In genomic region chr20:62815066-62815991, GRCh38 we compare ENCODE assay signal across 10 cellular contexts. TPM values are rescaled to one million over a fixed set of nuclear protein-coding genes. Genes with fewer than 3 reads are reported as not detected.
DNase-seq lines count a peak whose midpoint lies in the region; ATAC-seq and TF ChIP-seq lines count a peak whose summit lies in the region.
"Had no signal": no experiment of that assay in that cellular context is flagged by ENCODE, and none has a peak within 500 bp of the region (broad histone marks: within the 10 kb centered on the region; RNA-seq: fewer than 3 reads in every experiment).

No MANE protein-coding gene starts in this region.

- H3K9me3 ChIP-seq in SK-N-SH (no peaks in the 10 kb centered on the region), prostate gland (no peaks in the 10 kb centered on the region)

- no peak overlapping the region for H3K9ac ChIP-seq in SK-N-SH

- no peak overlapping the region for H3K4me3 Mint-ChIP-seq in activated CD4-positive, alpha-beta T cell treated with anti-CD3 and anti-CD28 coated beads, Interleukin-2, amount 10 ng/mL, durations not matched to agents 7 days and 5 days
- peak overlapping the region; percentile 72 for H3K4me3 Mint-ChIP-seq in glutamatergic neuron (ENCODE audit: unreplicated experiment)
- H3K4me3 Mint-ChIP-seq in stimulated activated effector memory CD8-positive, alpha-beta T cell treated with anti-CD3 and anti-CD28 coated beads, Interleukin-12 subunit alpha, Interleukin-12 subunit beta, amount 100 ng/mL, for 72 hours, result no peak overlapping the region

- H3K36me3 ChIP-seq in SK-N-SH (replicated peaks in 1 of 2; ENCODE audit: control insufficient read depth in 1 of 2, insufficient read depth in 2 of 2, low read length in 1 of 2) (peaks cover 0 to 33% of the 10 kb centered on the region in 2 experiments), prostate gland (peaks cover 8% of the 10 kb centered on the region in 2 donors)

- H4K20me1 ChIP-seq in SK-N-SH (ENCODE audit: insufficient read depth), result 0 out of 2 replicates have a peak, but pooled peaks cover 3% of the 10 kb centered on the region

- TF ChIP-seq RAD21 in SK-N-SH (IDR thresholded peaks at IDR 0.05; ENCODE audit: low read length), result no peak

- intact Hi-C loops in prostate gland (cut with DNase I), result no loop called here

- no peaks in the 10 kb centered on the region for H3K79me2 ChIP-seq in SK-N-SH (ENCODE audit: insufficient read depth)

- H3K9me2 ChIP-seq in SK-N-SH, result no peaks in the 10 kb centered on the region

- no peak overlapping the region for H2AFZ ChIP-seq in SK-N-SH (ENCODE audit: low read depth)

- TF ChIP-seq CTCF in SK-N-SH (IDR thresholded peaks at IDR 0.05) (no peak), glutamatergic neuron (IDR thresholded peaks at IDR 0.05; ENCODE audit: partially characterized antibody, unreplicated experiment) (no peak), prostate gland (IDR thresholded peaks at IDR 0.05) (no peak)

- peak overlapping the region; percentile 41 for H3K27ac Mint-ChIP-seq in activated CD4-positive, alpha-beta T cell treated with anti-CD3 and anti-CD28 coated beads, Interleukin-2, amount 10 ng/mL, durations not matched to agents 7 days and 5 days
- peak overlapping the region; percentile 43 for H3K27ac Mint-ChIP-seq in glutamatergic neuron (ENCODE audit: unreplicated experiment)
- H3K27ac Mint-ChIP-seq in stimulated activated effector memory CD8-positive, alpha-beta T cell treated with anti-CD3 and anti-CD28 coated beads, Interleukin-12 subunit alpha, Interleukin-12 subunit beta, amount 100 ng/mL, for 72 hours, result peak overlapping the region; percentile 69

- H3K27me3 Mint-ChIP-seq in activated CD4-positive, alpha-beta T cell treated with anti-CD3 and anti-CD28 coated beads, Interleukin-2, amount 10 ng/mL, durations not matched to agents 7 days and 5 days, result peaks cover 25% of the 10 kb centered on the region
- peaks cover 6% of the 10 kb centered on the region for H3K27me3 Mint-ChIP-seq in glutamatergic neuron (ENCODE audit: unreplicated experiment)

- POLR2A ChIA-PET in activated CD4-positive, alpha-beta T cell treated with anti-CD3 and anti-CD28 coated beads, Interleukin-2, amount 10 ng/mL, durations not matched to agents 7 days and 5 days (lab: Charles Lee), result no interaction called here
- POLR2A ChIA-PET in SK-N-SH (lab: Yijun Ruan, JAX), result interaction anchor here (0.6 to 1.3 kb wide), 3 partner anchors 19 to 40 kb away, joined by 3 read pairs; partner anchors contain the start of gene MRGBP

- H3K4me3 ChIP-seq in SK-N-SH (ENCODE audit: low read depth in 2 of 2, low read length in 1 of 2), result no peak overlapping the region
- no peak overlapping the region for H3K4me3 ChIP-seq in prostate gland

- H3K4me2 ChIP-seq in SK-N-SH, result no peak overlapping the region

- H3K4me1 Mint-ChIP-seq in activated CD4-positive, alpha-beta T cell treated with anti-CD3 and anti-CD28 coated beads, Interleukin-2, amount 10 ng/mL, durations not matched to agents 7 days and 5 days, result peaks cover 1% of the 10 kb centered on the region
- H3K4me1 Mint-ChIP-seq in glutamatergic neuron (ENCODE audit: low read depth, unreplicated experiment), result peaks cover 5% of the 10 kb centered on the region
- no peaks in the 10 kb centered on the region for H3K4me1 Mint-ChIP-seq in stimulated activated effector memory CD8-positive, alpha-beta T cell treated with anti-CD3 and anti-CD28 coated beads, Interleukin-12 subunit alpha, Interleukin-12 subunit beta, amount 100 ng/mL, for 72 hours

- TF ChIP-seq EP300 in SK-N-SH (IDR thresholded peaks at IDR 0.05; ENCODE audit: borderline replicate concordance in 1 of 2, low read depth in 1 of 2, low read length in 1 of 2), result no peak

- no peak for TF ChIP-seq POLR2A in prostate gland (IDR thresholded peaks at IDR 0.05)

- H3K4me1 ChIP-seq in SK-N-SH (ENCODE audit: control insufficient read depth in 1 of 2, insufficient read depth in 2 of 2, low read depth in 1 of 2, low read length in 1 of 2) (peaks cover 17 to 51% of the 10 kb centered on the region in 2 experiments; a peak in 3 of 4 replicates), prostate gland (replicated peaks) (peaks cover 6% of the 10 kb centered on the region)

- WGBS in SK-N-SH (ENCODE audit: low lambda C conversion rate), result 78% methylated on average over 15 of the region's 24 CpGs
- WGBS in prostate gland, result 36% methylated on average over 24 of the region's 24 CpGs

- H3F3A ChIP-seq in SK-N-SH (replicated peaks; ENCODE audit: insufficient read depth), result no peaks in the 10 kb centered on the region

- no peaks in the 10 kb centered on the region for H3K27me3 ChIP-seq in SK-N-SH (ENCODE audit: insufficient read depth)
- H3K27me3 ChIP-seq in prostate gland (replicated peaks; ENCODE audit: insufficient read depth), result peaks cover 12% of the 10 kb centered on the region

- CTCF ChIA-PET in activated CD4-positive, alpha-beta T cell treated with anti-CD3 and anti-CD28 coated beads, Interleukin-2, amount 10 ng/mL, durations not matched to agents 7 days and 5 days (lab: Charles Lee), result interaction anchor here (0.6 to 0.9 kb wide), 3 partner anchors 174 to 546 kb away, joined by 3 to 4 read pairs (median 3); no protein-coding TSS in a partner anchor
- CTCF ChIA-PET in SK-N-SH (lab: Yijun Ruan, JAX), result interaction anchor here (1.2 to 2.3 kb wide), 7 partner anchors 8 to 82 kb away, joined by 3 to 13 read pairs (median 5); partner anchors contain the start of gene OGFR

- DNase-seq in activated CD4-positive, alpha-beta T cell treated with anti-CD3 and anti-CD28 coated beads, Interleukin-2, amount 10 ng/mL, durations not matched to agents 7 days and 5 days, result no peak
- DNase-seq in activated CD4-positive, alpha-beta T cell treated with anti-CD3 and anti-CD28 coated beads, Interleukin-2, amount 50 U/mL, for 4 hours, result no peak
- peak; percentile 52 for DNase-seq in SK-N-SH
- no peak for DNase-seq in glutamatergic neuron
- DNase-seq in stimulated activated effector memory CD8-positive, alpha-beta T cell treated with anti-CD3 and anti-CD28 coated beads, Interleukin-12 subunit alpha, Interleukin-12 subunit beta, amount 100 ng/mL, for 72 hours (ENCODE audit: low spot score in 2 of 2), result no peak
- DNase-seq in substantia nigra (lab: John Stamatoyannopoulos, UW), result no peak
- DNase-seq in prostate gland (ENCODE audit: low spot score), result no peak
- DNase-seq: left cardiac atrium, NCI-H1436 had no signal

- no peaks in the 10 kb centered on the region for H3K9me3 Mint-ChIP-seq in activated CD4-positive, alpha-beta T cell treated with anti-CD3 and anti-CD28 coated beads, Interleukin-2, amount 10 ng/mL, durations not matched to agents 7 days and 5 days
- no peaks in the 10 kb centered on the region for H3K9me3 Mint-ChIP-seq in glutamatergic neuron (ENCODE audit: unreplicated experiment)
- H3K9me3 Mint-ChIP-seq in stimulated activated effector memory CD8-positive, alpha-beta T cell treated with anti-CD3 and anti-CD28 coated beads, Interleukin-12 subunit alpha, Interleukin-12 subunit beta, amount 100 ng/mL, for 72 hours, result no peaks in the 10 kb centered on the region

- peaks cover 8% of the 10 kb centered on the region for H3K36me3 Mint-ChIP-seq in activated CD4-positive, alpha-beta T cell treated with anti-CD3 and anti-CD28 coated beads, Interleukin-2, amount 10 ng/mL, durations not matched to agents 7 days and 5 days (ENCODE audit: low read depth)
- H3K36me3 Mint-ChIP-seq in glutamatergic neuron (ENCODE audit: unreplicated experiment), result no peaks in the 10 kb centered on the region
- peaks cover 46% of the 10 kb centered on the region for H3K36me3 Mint-ChIP-seq in stimulated activated effector memory CD8-positive, alpha-beta T cell treated with anti-CD3 and anti-CD28 coated beads, Interleukin-12 subunit alpha, Interleukin-12 subunit beta, amount 100 ng/mL, for 72 hours

- H3K27ac ChIP-seq in SK-N-SH (ENCODE audit: low read depth in 2 of 2, low read length in 1 of 2) (no peak overlapping the region), substantia nigra (ENCODE audit: low read depth, low read length, poor library complexity, severe bottlenecking) (no peak overlapping the region), prostate gland (no peak overlapping the region)

- ATAC-seq in stimulated activated effector memory CD8-positive, alpha-beta T cell treated with anti-CD3 and anti-CD28 coated beads, Interleukin-12 subunit alpha, Interleukin-12 subunit beta, amount 100 ng/mL, for 72 hours, result peak; percentile 9
- ATAC-seq in HG02884 (IDR thresholded peaks at IDR 0.05; ENCODE audit: unreplicated experiment), result no peak

TF ChIP-seq in SK-N-SH, 30 proteins besides CTCF, POLR2A, EP300 and RAD21:
- TF ChIP-seq GATA2 (CRISPR knock-in tag; IDR thresholded peaks at IDR 0.05) (peak; percentile 38), FOXJ3 (CRISPR knock-in tag; IDR thresholded peaks at IDR 0.05) (no peak)

RNA-seq across cellular contexts. Expression of gene COL9A3, which starts 1.5 kb away (rescaled TPM):
- not detected for total RNA-seq in activated CD4-positive, alpha-beta T cell treated with anti-CD3 and anti-CD28 coated beads, Interleukin-2, amount 10 ng/mL, durations not matched to agents 7 days and 5 days
- polyA plus RNA-seq in SK-N-SH (2012; rRNA removed), result 1.3 and 2.5 TPM in 2 replicates
- polyA plus RNA-seq in SK-N-SH (2012; cell fraction: cytosol; rRNA removed), result 1.2 and 1.7 TPM in 2 replicates
- polyA plus RNA-seq in SK-N-SH (2012; cell fraction: nucleus; rRNA removed), result 6.2 and 7.8 TPM in 2 replicates
- 78.7 TPM for total RNA-seq in glutamatergic neuron (ENCODE audit: unreplicated experiment)
- total RNA-seq in prostate gland, result 1 to 10 TPM; 5.8 to 6.5 TPM

RNA-seq across cellular contexts. Expression of gene OGFR, which starts 10.7 kb away (rescaled TPM):
- total RNA-seq in activated CD4-positive, alpha-beta T cell treated with anti-CD3 and anti-CD28 coated beads, Interleukin-2, amount 10 ng/mL, durations not matched to agents 7 days and 5 days, result 10 to 100 TPM; 82.4 to 84.9 TPM
- polyA plus RNA-seq in SK-N-SH (2012; rRNA removed), result 52.9 and 60.8 TPM in 2 replicates
- 25.9 and 35.3 TPM in 2 replicates for polyA plus RNA-seq in SK-N-SH (2012; cell fraction: cytosol; rRNA removed)
- 96.1 and 137 TPM in 2 replicates for polyA plus RNA-seq in SK-N-SH (2012; cell fraction: nucleus; rRNA removed)
- total RNA-seq in glutamatergic neuron (ENCODE audit: unreplicated experiment) (70.5 TPM), prostate gland (10 to 100 TPM; 60.2 to 76.9 TPM)

RNA-seq across cellular contexts. Expression of gene MRGBP, which starts 19.1 kb away (rescaled TPM):
- 10 to 100 TPM; 14.4 to 14.5 TPM for total RNA-seq in activated CD4-positive, alpha-beta T cell treated with anti-CD3 and anti-CD28 coated beads, Interleukin-2, amount 10 ng/mL, durations not matched to agents 7 days and 5 days
- polyA plus RNA-seq in SK-N-SH (2012; rRNA removed), result 20.0 and 22.0 TPM in 2 replicates
- polyA plus RNA-seq in SK-N-SH (2012; cell fraction: cytosol; rRNA removed), result 18.2 and 20.7 TPM in 2 replicates
- polyA plus RNA-seq in SK-N-SH (2012; cell fraction: nucleus; rRNA removed), result 22.9 and 26.5 TPM in 2 replicates
- total RNA-seq in glutamatergic neuron (ENCODE audit: unreplicated experiment) (15.6 TPM), prostate gland (10 to 100 TPM in 1 of 2 donors, 1 to 10 TPM in 1; 8.3 to 24.1 TPM)

RNA-seq across cellular contexts. Expression of gene TCFL5, which starts 46.3 kb away (rescaled TPM):
- total RNA-seq in activated CD4-positive, alpha-beta T cell treated with anti-CD3 and anti-CD28 coated beads, Interleukin-2, amount 10 ng/mL, durations not matched to agents 7 days and 5 days, result 1 to 10 TPM; 7.9 to 8.4 TPM
- 10.1 and 11.2 TPM in 2 replicates for polyA plus RNA-seq in SK-N-SH (2012; rRNA removed)
- 14.5 and 14.6 TPM in 2 replicates for polyA plus RNA-seq in SK-N-SH (2012; cell fraction: cytosol; rRNA removed)
- polyA plus RNA-seq in SK-N-SH (2012; cell fraction: nucleus; rRNA removed), result 8.8 and 12.4 TPM in 2 replicates
- 12.6 TPM for total RNA-seq in glutamatergic neuron (ENCODE audit: unreplicated experiment)
- 10 to 100 TPM in 1 of 2 donors, 1 to 10 TPM in 1; 7.1 to 24.8 TPM for total RNA-seq in prostate gland

Comparison
In these comparisons a context has a peak if more than half of its experiments do, and no peak if none do; other contexts are left out.
1. RNA of gene COL9A3, which starts 1.5 kb away (total RNA-seq): 78.7 TPM in glutamatergic neuron (single experiment); 5.8 to 6.5 TPM in prostate gland and not detected in activated CD4-positive, alpha-beta T cell treated with anti-CD3 and anti-CD28 coated beads, Interleukin-2, amount 10 ng/mL, durations not matched to agents 7 days and 5 days; every median in the first group is over 10 times any median in the second.
2. Peak in every context shown above with its lines, with median percentiles within 50 percentile points of each other: H3K27ac Mint-ChIP-seq.